In the genomic region with DNA sequence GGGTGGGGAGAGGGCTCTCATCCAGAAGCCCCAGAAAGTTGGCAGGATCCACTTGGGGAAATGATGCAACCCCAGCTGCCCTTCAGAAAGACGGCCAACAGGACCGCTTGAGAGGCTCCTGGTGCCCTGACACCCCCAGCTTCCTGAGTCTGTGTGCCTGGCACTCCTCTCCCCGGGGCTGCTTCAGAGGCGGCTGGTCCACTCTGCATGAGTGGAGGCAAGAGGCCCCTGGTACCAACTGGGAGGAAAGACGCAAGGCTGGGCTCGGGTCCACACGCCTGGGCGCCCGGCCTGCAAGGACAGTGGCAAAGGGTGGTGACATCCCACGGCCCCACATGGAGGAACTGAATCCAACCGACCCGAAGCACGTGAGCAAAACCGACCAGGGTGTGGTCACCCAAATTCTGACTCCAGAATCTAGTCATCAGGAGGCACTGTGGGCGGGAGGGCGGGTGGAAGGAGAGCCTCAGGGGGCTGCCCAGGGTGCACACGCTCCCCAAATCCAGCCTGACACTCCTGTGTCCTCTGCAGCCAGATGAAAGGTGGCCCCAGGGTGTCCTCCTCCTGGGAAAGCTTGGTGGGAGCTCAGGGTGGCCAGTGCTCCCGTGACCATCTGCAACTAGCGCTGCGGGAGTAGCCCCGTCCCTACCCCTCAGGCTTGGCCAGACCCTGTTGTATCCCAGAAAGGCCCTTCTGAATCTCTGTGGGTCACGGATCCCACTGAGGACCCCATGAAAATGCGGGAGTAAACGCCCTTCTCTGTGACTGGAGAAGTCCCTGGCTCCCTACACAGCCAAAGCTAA, we compare ENCODE assay signal across 7 cellular contexts. TPM values are rescaled to one million over a fixed set of nuclear protein-coding genes. Genes with fewer than 3 reads are reported as not detected.
DNase-seq lines count a peak whose midpoint lies in the region; ATAC-seq and TF ChIP-seq lines count a peak whose summit lies in the region.
"Had no signal": no experiment of that assay in that cellular context is flagged by ENCODE, and none has a peak within 500 bp of the region (broad histone marks: within the 10 kb centered on the region; RNA-seq: fewer than 3 reads in every experiment).

No MANE protein-coding gene starts in this region.

- CTCF ChIA-PET in activated CD4-positive, alpha-beta memory T cell treated with anti-CD3 and anti-CD28 coated beads, Interleukin-2, amount 10 ng/mL, durations not matched to agents 7 days and 5 days (lab: Charles Lee), result interaction anchor here (2.2 to 2.3 kb wide), 2 partner anchors 15 to 53 kb away, joined by 9 to 10 read pairs; partner anchors contain the start of gene PTDSS2

- H3K4me1 ChIP-seq in liver (ENCODE audit: control insufficient read depth in 4 of 4, insufficient read depth in 4 of 4, low read length in 3 of 4), result peaks cover 12 to 33% (median 24%) of the 10 kb centered on the region in 4 donors

- no peak for TF ChIP-seq RAD21 in liver (IDR thresholded peaks at IDR 0.05)

- peak overlapping the region; percentile 39 to 51 for H3K27ac ChIP-seq in liver (ENCODE audit: low read depth in 1 of 2, low read length in 2 of 2)
- H3K27ac ChIP-seq: KMS-11 had no signal

- WGBS in liver, result 73% methylated on average over 24 of the region's 24 CpGs

- TF ChIP-seq CTCF in liver (IDR thresholded peaks at IDR 0.05; ENCODE audit: low read depth, low read length, missing input control), result no peak

- no peaks in the 10 kb centered on the region for H3K27me3 ChIP-seq in liver (ENCODE audit: control insufficient read depth in 4 of 4, insufficient read depth in 4 of 4, low read length in 3 of 4)

- no peak overlapping the region for H3K9ac ChIP-seq in liver (ENCODE audit: low read depth in 1 of 2, low read length in 2 of 2)
- H3K9ac ChIP-seq: KMS-11 had no signal

- H3K9me3 ChIP-seq in liver (ENCODE audit: control insufficient read depth in 4 of 4, low read length in 3 of 4), result no peaks in the 10 kb centered on the region

- no peaks in the 10 kb centered on the region for H3K9me3 Mint-ChIP-seq in activated CD4-positive, alpha-beta memory T cell treated with anti-CD3 and anti-CD28 coated beads, Interleukin-2, amount 10 ng/mL, durations not matched to agents 7 days and 5 days

- peak overlapping the region; percentile 85 for H3K27ac Mint-ChIP-seq in activated CD4-positive, alpha-beta memory T cell treated with anti-CD3 and anti-CD28 coated beads, Interleukin-2, amount 10 ng/mL, durations not matched to agents 7 days and 5 days

- DNase-seq in GM04503 (ENCODE audit: low read depth) (peak; percentile 23), NCI-H82 treated with DMSO at 0.1 percent for 48 hours (lab: John Stamatoyannopoulos, UW; ENCODE audit: unreplicated experiment) (no peak)
- peak; percentile 72 for DNase-seq in activated CD4-positive, alpha-beta memory T cell treated with anti-CD3 and anti-CD28 coated beads, Interleukin-2, amount 10 ng/mL, durations not matched to agents 7 days and 5 days

- H3K4me3 Mint-ChIP-seq in activated CD4-positive, alpha-beta memory T cell treated with anti-CD3 and anti-CD28 coated beads, Interleukin-2, amount 10 ng/mL, durations not matched to agents 7 days and 5 days, result peak overlapping the region; percentile 95

- POLR2A ChIA-PET in activated CD4-positive, alpha-beta memory T cell treated with anti-CD3 and anti-CD28 coated beads, Interleukin-2, amount 10 ng/mL, durations not matched to agents 7 days and 5 days (lab: Charles Lee), result interaction anchor here (1.0 to 4.9 kb wide), 9 partner anchors 32 to 186 kb away, joined by 3 to 56 read pairs (median 6); partner anchors contain the start of genes ANO9, HRAS, PTDSS2 and SIGIRR

- peaks cover 43% of the 10 kb centered on the region for H3K4me1 Mint-ChIP-seq in activated CD4-positive, alpha-beta memory T cell treated with anti-CD3 and anti-CD28 coated beads, Interleukin-2, amount 10 ng/mL, durations not matched to agents 7 days and 5 days

- no peaks in the 10 kb centered on the region for H3K27me3 Mint-ChIP-seq in activated CD4-positive, alpha-beta memory T cell treated with anti-CD3 and anti-CD28 coated beads, Interleukin-2, amount 10 ng/mL, durations not matched to agents 7 days and 5 days

- peaks cover 28% of the 10 kb centered on the region for H3K36me3 Mint-ChIP-seq in activated CD4-positive, alpha-beta memory T cell treated with anti-CD3 and anti-CD28 coated beads, Interleukin-2, amount 10 ng/mL, durations not matched to agents 7 days and 5 days (ENCODE audit: low read depth)

- H3K4me3 ChIP-seq in liver (ENCODE audit: low read depth in 1 of 3, low read length in 3 of 3), result no peak overlapping the region

- H3K36me3 ChIP-seq in liver (ENCODE audit: control insufficient read depth in 4 of 4, insufficient read depth in 3 of 4, low read depth in 1 of 4, low read length in 3 of 4), result peaks cover 14 to 30% (median 19%) of the 10 kb centered on the region in 4 donors

- ATAC-seq in HG03108 (IDR thresholded peaks at IDR 0.05; ENCODE audit: unreplicated experiment), result no peak
- no peak for ATAC-seq in HG02678 (IDR thresholded peaks at IDR 0.05; ENCODE audit: unreplicated experiment)

TF ChIP-seq in liver, 16 proteins besides CTCF, POLR2A, EP300 and RAD21:
- TF ChIP-seq GABPA (IDR thresholded peaks at IDR 0.05 in 1 of 2, conservative IDR thresholded peaks at IDR 0.05 in 1 of 2) (no peak), RXRA (IDR thresholded peaks at IDR 0.05) (no peak), EGR1 (IDR thresholded peaks at IDR 0.05; ENCODE audit: low read depth in 2 of 2) (no peak)
- TF ChIP-seq, protein P1, sequence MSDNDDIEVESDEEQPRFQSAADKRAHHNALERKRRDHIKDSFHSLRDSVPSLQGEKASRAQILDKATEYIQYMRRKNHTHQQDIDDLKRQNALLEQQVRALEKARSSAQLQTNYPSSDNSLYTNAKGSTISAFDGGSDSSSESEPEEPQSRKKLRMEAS (IDR thresholded peaks at IDR 0.05), result no peak

RNA-seq across cellular contexts. Expression of gene RNH1, which starts 3.7 kb away (rescaled TPM):
- total RNA-seq in activated CD4-positive, alpha-beta memory T cell treated with anti-CD3 and anti-CD28 coated beads, Interleukin-2, amount 10 ng/mL, durations not matched to agents 7 days and 5 days, result 100 to 1,000 TPM; 109 to 117 TPM
- total RNA-seq in liver, result 10 to 100 TPM; 68.5 to 77.8 TPM
- 10 to 100 TPM; 75.7 to 99.1 TPM for polyA plus RNA-seq in liver

RNA-seq across cellular contexts. Expression of gene HRAS, which starts 32.0 kb away (rescaled TPM):
- total RNA-seq in activated CD4-positive, alpha-beta memory T cell treated with anti-CD3 and anti-CD28 coated beads, Interleukin-2, amount 10 ng/mL, durations not matched to agents 7 days and 5 days, result 10 to 100 TPM; 45.1 to 52.5 TPM
- 1 to 10 TPM; 4.7 to 8.6 TPM for total RNA-seq in liver
- 10 to 100 TPM; 13.2 to 17.4 TPM for polyA plus RNA-seq in liver

RNA-seq across cellular contexts. Expression of gene LRRC56, which starts 33.9 kb away (rescaled TPM):
- 1 to 10 TPM; 2.2 to 2.5 TPM for total RNA-seq in activated CD4-positive, alpha-beta memory T cell treated with anti-CD3 and anti-CD28 coated beads, Interleukin-2, amount 10 ng/mL, durations not matched to agents 7 days and 5 days
- under 1 TPM; 0.17 to 0.23 TPM for total RNA-seq in liver
- polyA plus RNA-seq in liver, result under 1 TPM; 0.08 to 0.46 TPM

RNA-seq across cellular contexts. Expression of gene PTDSS2, which starts 53.3 kb away (rescaled TPM):
- total RNA-seq in activated CD4-positive, alpha-beta memory T cell treated with anti-CD3 and anti-CD28 coated beads, Interleukin-2, amount 10 ng/mL, durations not matched to agents 7 days and 5 days, result 10 to 100 TPM; 20.1 to 21.5 TPM
- total RNA-seq in liver, result 10 to 100 TPM; 12.0 to 15.6 TPM
- 1 to 10 TPM; 5.1 to 8.4 TPM for polyA plus RNA-seq in liver

RNA-seq across cellular contexts. Expression of gene LMNTD2, which starts 57.2 kb away (rescaled TPM):
- total RNA-seq in activated CD4-positive, alpha-beta memory T cell treated with anti-CD3 and anti-CD28 coated beads, Interleukin-2, amount 10 ng/mL, durations not matched to agents 7 days and 5 days, result 1 to 10 TPM; 2.5 to 3.2 TPM
- 1 to 10 TPM; 1.2 to 2.9 TPM for total RNA-seq in liver
- 1 to 10 TPM; 1.6 to 4.6 TPM for polyA plus RNA-seq in liver

Comparison
In these comparisons a context has a peak if more than half of its experiments do, and no peak if none do; other contexts are left out.
1. RNA of gene HRAS, which starts 32.0 kb away (total RNA-seq): 45.1 to 52.5 TPM in activated CD4-positive, alpha-beta memory T cell treated with anti-CD3 and anti-CD28 coated beads, Interleukin-2, amount 10 ng/mL, durations not matched to agents 7 days and 5 days; 4.7 to 8.6 TPM in liver; every median in the first group is over 4 times any median in the second.